ENCODE assay signal across 8 cellular contexts in genomic region chr10:5977471-5978370, GRCh38. TPM values are rescaled to one million over a fixed set of nuclear protein-coding genes. Genes with fewer than 3 reads are reported as not detected.
DNase-seq lines count a peak whose midpoint lies in the region; ATAC-seq and TF ChIP-seq lines count a peak whose summit lies in the region.

Gene IL15RA, minus strand, starts transcription at chr10:5977543. Its CDS starts 51 bp downstream, at chr10:5977492.

- peaks cover 17% of the 10 kb centered on the region for H3K79me2 ChIP-seq in PC-3 (ENCODE audit: low read length)

- no TSS peak for BruUV-seq in PC-3 (replicated peaks; lab: Mats Ljungman, UMichigan)

- intact Hi-C loops in PC-3 (cut with micrococcal nuclease), result no loop called here

- H3K36me3 Mint-ChIP-seq in neural crest cell (ENCODE audit: low read depth), result no peaks in the 10 kb centered on the region

- H3K36me3 ChIP-seq in PC-3 (ENCODE audit: low read depth, low read length) (no peaks in the 10 kb centered on the region), subcutaneous abdominal adipose tissue (ENCODE audit: control insufficient read depth in 5 of 5, insufficient read depth in 5 of 5, low read length in 5 of 5) (no peaks in the 10 kb centered on the region)

- H3K27me3 ChIP-seq in PC-3 (ENCODE audit: low read length) (no peaks in the 10 kb centered on the region), subcutaneous abdominal adipose tissue (ENCODE audit: control insufficient read depth in 5 of 5, insufficient read depth in 4 of 5, low read length in 5 of 5) (no peaks in the 10 kb centered on the region)

- no peaks in the 10 kb centered on the region for H4K20me1 ChIP-seq in PC-3 (ENCODE audit: low read length)

- peaks cover 74% of the 10 kb centered on the region for H3K27me3 Mint-ChIP-seq in neural crest cell (ENCODE audit: low read depth)

- no peaks in the 10 kb centered on the region for H3K9me3 Mint-ChIP-seq in neural crest cell

- H2AFZ ChIP-seq in PC-3 (ENCODE audit: low read length), result peak within 1 kb of the TSS; percentile 73

- H3K4me3 ChIP-seq in AG09309 (ENCODE audit: control insufficient read depth, low read depth, low read length), result peak within 1 kb of the TSS; percentile 78
- peak within 1 kb of the TSS; percentile 75 for H3K4me3 ChIP-seq in PC-3 (ENCODE audit: low read length)
- H3K4me3 ChIP-seq in subcutaneous abdominal adipose tissue (ENCODE audit: low read depth in 1 of 5, low read length in 5 of 5), result peak within 1 kb of the TSS; percentile 75 to 99 (median 92)

- no peak for TF ChIP-seq CTCF in AG09309 (IDR thresholded peaks at IDR 0.05; ENCODE audit: control insufficient read depth, insufficient read depth, low read depth, low read length, missing control alignments)
- no peak for TF ChIP-seq CTCF in PC-3 (conservative IDR thresholded peaks at IDR 0.05; ENCODE audit: low read depth, low read length)
- no peak for TF ChIP-seq CTCF in neural crest cell (conservative IDR thresholded peaks at IDR 0.05)

- no peaks in the 10 kb centered on the region for H3K9me3 ChIP-seq in PC-3 (ENCODE audit: low read length)
- no peaks in the 10 kb centered on the region for H3K9me3 ChIP-seq in subcutaneous abdominal adipose tissue (ENCODE audit: control insufficient read depth in 5 of 5, low read length in 5 of 5)

- H3K4me2 ChIP-seq in PC-3 (ENCODE audit: low read length), result peak within 1 kb of the TSS; percentile 82

- H3F3A ChIP-seq in PC-3 (ENCODE audit: low read length, unreplicated experiment), result no peaks in the 10 kb centered on the region

- H3K27ac ChIP-seq in PC-3 (ENCODE audit: low read length) (peak within 1 kb of the TSS; percentile 37), subcutaneous abdominal adipose tissue (ENCODE audit: low read depth, low read length) (peak within 1 kb of the TSS; percentile 88)

- H3K9me2 ChIP-seq in PC-3 (replicated peaks; ENCODE audit: low read length), result no peaks in the 10 kb centered on the region

- POLR2A ChIA-PET in PC-3 (lab: Charles Lee; ENCODE audit: unreplicated experiment), result no interaction called here

- peaks cover 10% of the 10 kb centered on the region for H3K4me1 Mint-ChIP-seq in neural crest cell

- no peak within 1 kb of the TSS for H3K27ac Mint-ChIP-seq in neural crest cell (ENCODE audit: unreplicated experiment)

- CTCF ChIA-PET in PC-3 (lab: Charles Lee), result no interaction called here

- peak within 1 kb of the TSS; percentile 90 for H3K4me3 Mint-ChIP-seq in neural crest cell

- no peak for DNase-seq in AG09309 (ENCODE audit: low read depth)
- peak; percentile 77 for DNase-seq in PC-3
- peak; percentile 71 for DNase-seq in activated T-helper 1 cell treated with Interleukin-2 at 50 U/mL for 16 hours (ENCODE audit: low read depth)
- peak; percentile 35 for DNase-seq in fibroblast of peridontal ligament (ENCODE audit: extremely low read depth)
- DNase-seq in neural crest cell (ENCODE audit: low read depth, low spot score), result peak; percentile 49

- no peaks in the 10 kb centered on the region for H3K4me1 ChIP-seq in PC-3 (ENCODE audit: insufficient read depth, low read length)
- peaks cover 0 to 29% (median 27%) of the 10 kb centered on the region in 5 donors for H3K4me1 ChIP-seq in subcutaneous abdominal adipose tissue (ENCODE audit: control insufficient read depth in 5 of 5, insufficient read depth in 5 of 5, low read length in 5 of 5)

- ATAC-seq in GM18873 (IDR thresholded peaks at IDR 0.05; ENCODE audit: low FRiP score, unreplicated experiment) (peak; percentile 51), HG03103 (IDR thresholded peaks at IDR 0.05; ENCODE audit: low read depth, unreplicated experiment) (peak; percentile 55), PC-3 (peak; percentile 78)

- H3K9ac ChIP-seq in PC-3 (ENCODE audit: low read length) (peak within 1 kb of the TSS; percentile 64), subcutaneous abdominal adipose tissue (ENCODE audit: low read length in 5 of 5) (peak within 1 kb of the TSS; percentile 66 to 93 (median 81))

RNA-seq across cellular contexts. Expression of gene IL15RA, which starts in this region (rescaled TPM):
- total RNA-seq in PC-3 (2014; rRNA removed) (4.4 and 5.9 TPM in 2 replicates), neural crest cell (not detected in 2 replicates)

Comparison
In these comparisons a context has a peak if more than half of its experiments do, and no peak if none do; other contexts are left out.
1. Peak in DNase-seq in neural crest cell; RNA of the gene not detected or under 1 TPM.